Comparison of ENCODE assay signal across 13 cellular contexts in genomic region chr1:13730301-13730700, GRCh38. TPM values are rescaled to one million over a fixed set of nuclear protein-coding genes. Genes with fewer than 3 reads are reported as not detected.
A peak's percentile ranks its signal among the peaks of the same experiment; 100 is the strongest.
DNase-seq lines count a peak whose midpoint lies in the region; ATAC-seq and TF ChIP-seq lines count a peak whose summit lies in the region.
"Had no signal": no experiment of that assay in that cellular context is flagged by ENCODE, and none has a peak within 500 bp of the region (broad histone marks: within the 10 kb centered on the region; RNA-seq: fewer than 3 reads in every experiment).

No MANE protein-coding gene starts in this region.

- H3K4me1 Mint-ChIP-seq in activated CD4-positive, alpha-beta memory T cell treated with anti-CD3 and anti-CD28 coated beads for 36 hours (ENCODE audit: low read depth): peaks cover 70% of the 10 kb centered on the region
- H3K4me1 Mint-ChIP-seq in naive thymus-derived CD4-positive, alpha-beta T cell: peaks cover 50 to 99% (median 87%) of the 10 kb centered on the region in 7 donors

- H3F3A ChIP-seq in DOHH2 (ENCODE audit: control insufficient read depth, insufficient read depth): peaks cover 54% of the 10 kb centered on the region

- intact Hi-C loops in activated CD4-positive, alpha-beta memory T cell treated with anti-CD3 and anti-CD28 coated beads for 36 hours (cut with micrococcal nuclease): loop anchor here (2.0 to 5.0 kb wide), 3 partner anchors 36 to 1797 kb away; partner anchors contain the start of gene DNAJC16
- intact Hi-C loops in naive thymus-derived CD4-positive, alpha-beta T cell (cut with micrococcal nuclease): loop anchor here in 1 of 2 donors (2.0 to 5.0 kb wide), 2 partner anchors 37 to 78 kb away; no protein-coding TSS in a partner anchor

- peak overlapping the region; percentile 98 for H3K27ac Mint-ChIP-seq in activated CD4-positive, alpha-beta memory T cell treated with anti-CD3 and anti-CD28 coated beads for 36 hours
- H3K27ac Mint-ChIP-seq in naive thymus-derived CD4-positive, alpha-beta T cell: peak overlapping the region; percentile 96 to 100 (median 98)
- H3K27ac Mint-ChIP-seq: type B pancreatic cell had no signal

- H3K27me3 ChIP-seq in DOHH2 (ENCODE audit: control insufficient read depth, low read length): no peaks in the 10 kb centered on the region
- no peaks in the 10 kb centered on the region for H3K27me3 ChIP-seq in naive thymus-derived CD4-positive, alpha-beta T cell (ENCODE audit: control insufficient read depth in 2 of 2, insufficient read depth in 2 of 2, low read length in 2 of 2)
- H3K27me3 ChIP-seq in H7 (ENCODE audit: control insufficient read depth, insufficient read depth, low read length): peaks cover 1% of the 10 kb centered on the region; the same call in 1 of the 2 replicates
- H3K27me3 ChIP-seq: heart right ventricle had no signal

- H3K9me3 ChIP-seq in DOHH2 (ENCODE audit: control insufficient read depth, insufficient read depth, low read length): no peaks in the 10 kb centered on the region
- no peaks in the 10 kb centered on the region for H3K9me3 ChIP-seq in HEK293 (ENCODE audit: control insufficient read depth, insufficient read depth, low read depth, low read length)
- H3K9me3 ChIP-seq in naive thymus-derived CD4-positive, alpha-beta T cell (ENCODE audit: control insufficient read depth in 2 of 3, low read length in 3 of 3): no peaks in the 10 kb centered on the region
- H3K9me3 ChIP-seq: heart right ventricle had no signal

- peaks cover 98% of the 10 kb centered on the region for H3K4me1 ChIP-seq in DOHH2 (ENCODE audit: control insufficient read depth, low read length)
- peaks cover 8% of the 10 kb centered on the region; the same call in 1 of the 2 replicates for H3K4me1 ChIP-seq in HEK293 (ENCODE audit: control insufficient read depth, insufficient read depth, low read length)
- H3K4me1 ChIP-seq in naive thymus-derived CD4-positive, alpha-beta T cell (ENCODE audit: control insufficient read depth in 2 of 2, insufficient read depth in 2 of 2, low read length in 2 of 2): peaks cover 56 to 60% of the 10 kb centered on the region in 2 donors

- CTCF ChIA-PET in HEK293 (lab: Yijun Ruan, JAX): interaction anchor here (0.6 to 3.0 kb wide), 4 partner anchors 15 to 1439 kb away, joined by 3 to 8 read pairs (median 4); no protein-coding TSS in a partner anchor
- CTCF ChIA-PET in activated CD4-positive, alpha-beta memory T cell treated with anti-CD3 and anti-CD28 coated beads for 36 hours (lab: Charles Lee): interaction anchor here (0.6 to 0.7 kb wide), 2 partner anchors 15 to 29 kb away, joined by 3 read pairs; no protein-coding TSS in a partner anchor
- CTCF ChIA-PET in naive thymus-derived CD4-positive, alpha-beta T cell (lab: Charles Lee): interaction anchor here (0.6 to 1.9 kb wide), 6 partner anchors 17 to 1545 kb away, joined by 3 to 7 read pairs (median 4); no protein-coding TSS in a partner anchor

- no peaks in the 10 kb centered on the region for H3K9me3 Mint-ChIP-seq in activated CD4-positive, alpha-beta memory T cell treated with anti-CD3 and anti-CD28 coated beads for 36 hours
- no peaks in the 10 kb centered on the region for H3K9me3 Mint-ChIP-seq in naive thymus-derived CD4-positive, alpha-beta T cell
- H3K9me3 Mint-ChIP-seq: type B pancreatic cell had no signal

- H3K36me3 ChIP-seq in DOHH2 (ENCODE audit: control insufficient read depth, low read length) (peaks cover 82% of the 10 kb centered on the region), HEK293 (ENCODE audit: control insufficient read depth in 2 of 2, insufficient read depth in 1 of 2, low read length in 2 of 2) (no peaks in the 10 kb centered on the region), H7 (replicated peaks; ENCODE audit: control insufficient read depth, insufficient read depth, low read length) (no peaks in the 10 kb centered on the region)
- H3K36me3 ChIP-seq in naive thymus-derived CD4-positive, alpha-beta T cell (ENCODE audit: control insufficient read depth in 2 of 3, insufficient read depth in 3 of 3, low read length in 3 of 3): no peaks in the 10 kb centered on the region

- no peak for ATAC-seq in naive thymus-derived CD4-positive, alpha-beta T cell
- ATAC-seq in GM18858 (IDR thresholded peaks at IDR 0.05; ENCODE audit: unreplicated experiment): no peak
- ATAC-seq: HCT116 had no signal

- POLR2A ChIA-PET in HEK293 (lab: Yijun Ruan, JAX): interaction anchor here (2.0 kb wide), 1 partner anchor 19 kb away, joined by 6 read pairs; no protein-coding TSS in a partner anchor
- POLR2A ChIA-PET in activated CD4-positive, alpha-beta memory T cell treated with anti-CD3 and anti-CD28 coated beads for 36 hours (lab: Charles Lee): interaction anchor here (0.7 to 5.7 kb wide), 6 partner anchors 19 to 64 kb away, joined by 3 to 33 read pairs (median 5); no protein-coding TSS in a partner anchor
- POLR2A ChIA-PET in naive thymus-derived CD4-positive, alpha-beta T cell (lab: Charles Lee): interaction anchor here (0.6 to 14.2 kb wide), 10 partner anchors 9 to 51 kb away, joined by 3 to 206 read pairs (median 4); no protein-coding TSS in a partner anchor

- H3K27me3 Mint-ChIP-seq in activated CD4-positive, alpha-beta memory T cell treated with anti-CD3 and anti-CD28 coated beads for 36 hours: no peaks in the 10 kb centered on the region
- no peaks in the 10 kb centered on the region for H3K27me3 Mint-ChIP-seq in naive thymus-derived CD4-positive, alpha-beta T cell
- H3K27me3 Mint-ChIP-seq: type B pancreatic cell had no signal

- TF ChIP-seq CTCF in DOHH2 (IDR thresholded peaks at IDR 0.05; ENCODE audit: low read depth, low read length, poor library complexity, severe bottlenecking): no peak
- no peak for TF ChIP-seq CTCF in HEK293 (tag by site-specific recombination; IDR thresholded peaks at IDR 0.05)

- H3K4me3 ChIP-seq in DOHH2 (ENCODE audit: low read length) (peak overlapping the region; percentile 67), HEK293 (ENCODE audit: low read depth, low read length) (no peak overlapping the region), H7 (ENCODE audit: insufficient read depth, low read depth, low read length) (no peak overlapping the region)
- peak overlapping the region; percentile 18 for H3K4me3 ChIP-seq in naive thymus-derived CD4-positive, alpha-beta T cell (ENCODE audit: low read length)
- H3K4me3 ChIP-seq: SK-N-MC had no signal

- peak overlapping the region; percentile 81 for H3K4me3 Mint-ChIP-seq in activated CD4-positive, alpha-beta memory T cell treated with anti-CD3 and anti-CD28 coated beads for 36 hours
- peak overlapping the region; percentile 70 to 91 (median 86) for H3K4me3 Mint-ChIP-seq in naive thymus-derived CD4-positive, alpha-beta T cell
- H3K4me3 Mint-ChIP-seq: type B pancreatic cell had no signal

- H3K36me3 Mint-ChIP-seq in activated CD4-positive, alpha-beta memory T cell treated with anti-CD3 and anti-CD28 coated beads for 36 hours: peaks cover 5% of the 10 kb centered on the region
- H3K36me3 Mint-ChIP-seq in naive thymus-derived CD4-positive, alpha-beta T cell: peaks cover 0 to 5% (median 0%) of the 10 kb centered on the region in 5 donors

- DNase-seq in activated CD4-positive, alpha-beta memory T cell treated with anti-CD3 and anti-CD28 coated beads for 36 hours: no peak
- peak in 4 of 9 donors; percentile 22 to 33 (median 26) for DNase-seq in naive thymus-derived CD4-positive, alpha-beta T cell
- no peak for DNase-seq in NCI-H510A (lab: John Stamatoyannopoulos, UW)
- DNase-seq in H7: no peak
- DNase-seq in NCI-H1417 treated with DMSO at 0.1 percent for 48 hours (lab: John Stamatoyannopoulos, UW): no peak
- DNase-seq: NCI-H226 had no signal

- H3K4me2 ChIP-seq in DOHH2 (ENCODE audit: low read length): peak overlapping the region; percentile 89

- peak overlapping the region; percentile 100 for H3K27ac ChIP-seq in DOHH2 (ENCODE audit: low read depth, low read length)
- no peak overlapping the region for H3K27ac ChIP-seq in HEK293 (ENCODE audit: extremely low read depth, low read depth, low read length)
- peak overlapping the region; percentile 81 for H3K27ac ChIP-seq in naive thymus-derived CD4-positive, alpha-beta T cell (ENCODE audit: low read depth, low read length)
- H3K27ac ChIP-seq: SK-N-MC had no signal

- no peaks in the 10 kb centered on the region for H4K20me1 ChIP-seq in DOHH2 (ENCODE audit: control insufficient read depth, insufficient read depth, low read depth, low read length)

- H3K9me2 ChIP-seq in DOHH2 (replicated peaks; ENCODE audit: control insufficient read depth, low read length): no peaks in the 10 kb centered on the region

- peaks cover 87% of the 10 kb centered on the region for H3K79me2 ChIP-seq in DOHH2 (ENCODE audit: control insufficient read depth, low read length)

TF ChIP-seq in HEK293, 187 proteins besides CTCF, POLR2A, EP300 and RAD21:
- TF ChIP-seq ZBTB48 (tag by site-specific recombination; IDR thresholded peaks at IDR 0.05) (peak; percentile 55), ZNF19 (tag by site-specific recombination; IDR thresholded peaks at IDR 0.05; ENCODE audit: low read depth) (no peak)

RNA-seq across cellular contexts. Expression of gene PRDM2, which starts 30.3 kb away (rescaled TPM):
- 10 to 100 TPM; 41.7 to 44.6 TPM for total RNA-seq in activated CD4-positive, alpha-beta memory T cell treated with anti-CD3 and anti-CD28 coated beads for 36 hours
- total RNA-seq in naive thymus-derived CD4-positive, alpha-beta T cell: 100 to 1,000 TPM in 4 of 5 experiments, 10 to 100 TPM in 1; 58.3 to 142 (median 127) TPM
- 10 to 100 TPM; 16.3 to 24.8 TPM for polyA plus RNA-seq in naive thymus-derived CD4-positive, alpha-beta T cell
- 8.6 and 15.2 TPM in 2 replicates for total RNA-seq in H7 (2014; rRNA removed; shearing (Covaris generic))

Comparison
In these comparisons a context has a peak if more than half of its experiments do, and no peak if none do; other contexts are left out.
1. H3K4me3 ChIP-seq: peak in DOHH2 (single experiment) and naive thymus-derived CD4-positive, alpha-beta T cell (single experiment); none in HEK293 (single experiment) and H7 (single experiment).